1 cellular context compared by ENCODE assay signal in the genomic region with DNA sequence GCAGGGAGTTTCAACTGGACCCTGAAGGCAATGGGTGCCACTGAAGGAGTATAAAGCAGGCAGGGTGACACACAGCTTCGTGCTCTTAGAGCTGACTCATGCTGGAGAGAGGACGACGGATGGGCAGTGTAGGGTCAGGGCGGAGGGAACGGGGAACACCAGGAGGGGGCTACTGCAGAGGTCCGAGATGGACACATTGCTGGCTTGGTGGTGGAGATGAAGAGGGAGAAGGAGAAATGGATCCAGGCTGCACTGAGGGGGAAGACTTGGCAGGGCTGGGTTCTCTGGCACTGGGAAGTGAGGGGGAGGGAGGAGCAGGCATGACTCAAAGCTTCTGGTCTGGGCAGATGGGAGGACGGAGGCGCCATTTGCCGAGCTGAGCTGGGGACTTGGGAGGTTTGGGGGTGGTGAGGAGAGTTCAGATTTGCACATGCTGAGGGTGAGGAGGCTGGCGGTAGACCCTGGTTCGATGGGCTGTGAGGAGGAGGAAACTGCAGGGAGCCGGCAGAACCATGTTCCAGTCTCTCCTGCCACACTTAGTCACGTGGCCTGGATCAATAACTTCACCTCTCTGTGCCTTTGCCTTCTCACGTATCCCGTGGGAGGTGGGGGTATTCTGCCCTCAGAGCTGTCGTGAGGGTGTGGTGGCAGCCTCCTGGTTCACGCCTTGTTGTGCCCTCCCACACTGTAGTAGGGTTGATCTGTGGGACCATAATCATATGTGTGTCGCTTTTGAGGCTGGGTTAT.
TF ChIP-seq lines count a peak whose summit lies in the region.

No MANE protein-coding gene starts in this region.

TF ChIP-seq in HEK293, 187 proteins besides CTCF, POLR2A, EP300 and RAD21 (continued from another document):
- TF ChIP-seq, protein P1, sequence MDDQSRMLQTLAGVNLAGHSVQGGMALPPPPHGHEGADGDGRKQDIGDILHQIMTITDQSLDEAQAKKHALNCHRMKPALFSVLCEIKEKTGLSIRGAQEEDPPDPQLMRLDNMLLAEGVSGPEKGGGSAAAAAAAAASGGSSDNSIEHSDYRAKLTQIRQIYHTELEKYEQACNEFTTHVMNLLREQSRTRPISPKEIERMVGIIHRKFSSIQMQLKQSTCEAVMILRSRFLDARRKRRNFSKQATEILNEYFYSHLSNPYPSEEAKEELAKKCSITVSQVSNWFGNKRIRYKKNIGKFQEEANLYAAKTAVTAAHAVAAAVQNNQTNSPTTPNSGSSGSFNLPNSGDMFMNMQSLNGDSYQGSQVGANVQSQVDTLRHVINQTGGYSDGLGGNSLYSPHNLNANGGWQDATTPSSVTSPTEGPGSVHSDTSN (CRISPR knock-in tag; IDR thresholded peaks at IDR 0.05): no peak
- TF ChIP-seq ZNF221 (tag by site-specific recombination; IDR thresholded peaks at IDR 0.05; ENCODE audit: borderline replicate concordance) (no peak), KLF7 (tag by site-specific recombination; IDR thresholded peaks at IDR 0.05; ENCODE audit: borderline replicate concordance) (no peak), ZBTB20 (tag by site-specific recombination; IDR thresholded peaks at IDR 0.05) (peak; percentile 24; the same call in 1 of the 2 replicates), ZIC2 (tag by site-specific recombination; IDR thresholded peaks at IDR 0.05) (no peak), OSR2 (tag by site-specific recombination; IDR thresholded peaks at IDR 0.05) (no peak), KLF1 (tag by site-specific recombination; IDR thresholded peaks at IDR 0.05) (no peak), ZBTB17 (tag by site-specific recombination; IDR thresholded peaks at IDR 0.05) (peak; percentile 42; the same call in 1 of the 2 replicates), ZNF747 (tag by site-specific recombination; IDR thresholded peaks at IDR 0.05) (no peak), ZNF214 (tag by site-specific recombination; IDR thresholded peaks at IDR 0.05; ENCODE audit: borderline replicate concordance) (no peak), ZNF76 (tag by site-specific recombination; IDR thresholded peaks at IDR 0.05; ENCODE audit: borderline replicate concordance, low read depth) (no peak; the same call in 1 of the 2 replicates), EGR2 (tag by site-specific recombination; IDR thresholded peaks at IDR 0.05; ENCODE audit: low read depth) (peak; percentile 67; the same call in 1 of the 2 replicates), YY1 (tag by site-specific recombination; IDR thresholded peaks at IDR 0.05) (no peak), WT1 (tag by site-specific recombination; IDR thresholded peaks at IDR 0.05) (no peak), ZNF133 (tag by site-specific recombination; IDR thresholded peaks at IDR 0.05) (no peak), ZNF560 (tag by site-specific recombination; IDR thresholded peaks at IDR 0.05; ENCODE audit: borderline replicate concordance) (0 out of 2 replicates have a peak, but pooled peaks have one; percentile 34), ZNF837 (tag by site-specific recombination; IDR thresholded peaks at IDR 0.05) (no peak), ZNF473 (tag by site-specific recombination; IDR thresholded peaks at IDR 0.05) (no peak), ZNF37A (tag by site-specific recombination; IDR thresholded peaks at IDR 0.05) (no peak), ZNF114 (tag by site-specific recombination; IDR thresholded peaks at IDR 0.05) (no peak)
- TF ChIP-seq, protein P2, sequence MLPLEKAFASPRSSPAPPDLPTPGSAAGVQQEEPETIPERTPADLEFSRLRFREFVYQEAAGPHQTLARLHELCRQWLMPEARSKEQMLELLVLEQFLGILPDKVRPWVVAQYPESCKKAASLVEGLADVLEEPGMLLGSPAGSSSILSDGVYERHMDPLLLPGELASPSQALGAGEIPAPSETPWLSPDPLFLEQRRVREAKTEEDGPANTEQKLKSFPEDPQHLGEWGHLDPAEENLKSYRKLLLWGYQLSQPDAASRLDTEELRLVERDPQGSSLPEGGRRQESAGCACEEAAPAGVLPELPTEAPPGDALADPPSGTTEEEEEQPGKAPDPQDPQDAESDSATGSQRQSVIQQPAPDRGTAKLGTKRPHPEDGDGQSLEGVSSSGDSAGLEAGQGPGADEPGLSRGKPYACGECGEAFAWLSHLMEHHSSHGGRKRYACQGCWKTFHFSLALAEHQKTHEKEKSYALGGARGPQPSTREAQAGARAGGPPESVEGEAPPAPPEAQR (tag by site-specific recombination; IDR thresholded peaks at IDR 0.05): no peak
- TF ChIP-seq, protein P3, sequence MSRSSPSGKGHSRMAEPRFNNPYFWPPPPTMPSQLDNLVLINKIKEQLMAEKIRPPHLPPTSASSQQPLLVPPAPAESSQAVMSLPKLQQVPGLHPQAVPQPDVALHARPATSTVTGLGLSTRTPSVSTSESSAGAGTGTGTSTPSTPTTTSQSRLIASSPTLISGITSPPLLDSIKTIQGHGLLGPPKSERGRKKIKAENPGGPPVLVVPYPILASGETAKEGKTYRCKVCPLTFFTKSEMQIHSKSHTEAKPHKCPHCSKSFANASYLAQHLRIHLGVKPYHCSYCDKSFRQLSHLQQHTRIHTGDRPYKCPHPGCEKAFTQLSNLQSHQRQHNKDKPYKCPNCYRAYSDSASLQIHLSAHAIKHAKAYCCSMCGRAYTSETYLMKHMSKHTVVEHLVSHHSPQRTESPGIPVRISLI (tag by site-specific recombination; IDR thresholded peaks at IDR 0.05): no peak
- TF ChIP-seq, protein P4, sequence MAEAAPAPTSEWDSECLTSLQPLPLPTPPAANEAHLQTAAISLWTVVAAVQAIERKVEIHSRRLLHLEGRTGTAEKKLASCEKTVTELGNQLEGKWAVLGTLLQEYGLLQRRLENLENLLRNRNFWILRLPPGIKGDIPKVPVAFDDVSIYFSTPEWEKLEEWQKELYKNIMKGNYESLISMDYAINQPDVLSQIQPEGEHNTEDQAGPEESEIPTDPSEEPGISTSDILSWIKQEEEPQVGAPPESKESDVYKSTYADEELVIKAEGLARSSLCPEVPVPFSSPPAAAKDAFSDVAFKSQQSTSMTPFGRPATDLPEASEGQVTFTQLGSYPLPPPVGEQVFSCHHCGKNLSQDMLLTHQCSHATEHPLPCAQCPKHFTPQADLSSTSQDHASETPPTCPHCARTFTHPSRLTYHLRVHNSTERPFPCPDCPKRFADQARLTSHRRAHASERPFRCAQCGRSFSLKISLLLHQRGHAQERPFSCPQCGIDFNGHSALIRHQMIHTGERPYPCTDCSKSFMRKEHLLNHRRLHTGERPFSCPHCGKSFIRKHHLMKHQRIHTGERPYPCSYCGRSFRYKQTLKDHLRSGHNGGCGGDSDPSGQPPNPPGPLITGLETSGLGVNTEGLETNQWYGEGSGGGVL (tag by site-specific recombination; IDR thresholded peaks at IDR 0.05): peak; percentile 64; the same call in 1 of the 2 replicates
- TF ChIP-seq, protein P5, sequence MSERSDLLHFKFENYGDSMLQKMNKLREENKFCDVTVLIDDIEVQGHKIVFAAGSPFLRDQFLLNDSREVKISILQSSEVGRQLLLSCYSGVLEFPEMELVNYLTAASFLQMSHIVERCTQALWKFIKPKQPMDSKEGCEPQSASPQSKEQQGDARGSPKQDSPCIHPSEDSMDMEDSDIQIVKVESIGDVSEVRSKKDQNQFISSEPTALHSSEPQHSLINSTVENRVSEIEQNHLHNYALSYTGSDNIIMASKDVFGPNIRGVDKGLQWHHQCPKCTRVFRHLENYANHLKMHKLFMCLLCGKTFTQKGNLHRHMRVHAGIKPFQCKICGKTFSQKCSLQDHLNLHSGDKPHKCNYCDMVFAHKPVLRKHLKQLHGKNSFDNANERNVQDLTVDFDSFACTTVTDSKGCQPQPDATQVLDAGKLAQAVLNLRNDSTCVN (tag by site-specific recombination; optimal IDR thresholded peaks at IDR 0.05): no peak
- TF ChIP-seq, protein P6, sequence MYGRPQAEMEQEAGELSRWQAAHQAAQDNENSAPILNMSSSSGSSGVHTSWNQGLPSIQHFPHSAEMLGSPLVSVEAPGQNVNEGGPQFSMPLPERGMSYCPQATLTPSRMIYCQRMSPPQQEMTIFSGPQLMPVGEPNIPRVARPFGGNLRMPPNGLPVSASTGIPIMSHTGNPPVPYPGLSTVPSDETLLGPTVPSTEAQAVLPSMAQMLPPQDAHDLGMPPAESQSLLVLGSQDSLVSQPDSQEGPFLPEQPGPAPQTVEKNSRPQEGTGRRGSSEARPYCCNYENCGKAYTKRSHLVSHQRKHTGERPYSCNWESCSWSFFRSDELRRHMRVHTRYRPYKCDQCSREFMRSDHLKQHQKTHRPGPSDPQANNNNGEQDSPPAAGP (tag by site-specific recombination; IDR thresholded peaks at IDR 0.05): no peak
- TF ChIP-seq, protein P7, sequence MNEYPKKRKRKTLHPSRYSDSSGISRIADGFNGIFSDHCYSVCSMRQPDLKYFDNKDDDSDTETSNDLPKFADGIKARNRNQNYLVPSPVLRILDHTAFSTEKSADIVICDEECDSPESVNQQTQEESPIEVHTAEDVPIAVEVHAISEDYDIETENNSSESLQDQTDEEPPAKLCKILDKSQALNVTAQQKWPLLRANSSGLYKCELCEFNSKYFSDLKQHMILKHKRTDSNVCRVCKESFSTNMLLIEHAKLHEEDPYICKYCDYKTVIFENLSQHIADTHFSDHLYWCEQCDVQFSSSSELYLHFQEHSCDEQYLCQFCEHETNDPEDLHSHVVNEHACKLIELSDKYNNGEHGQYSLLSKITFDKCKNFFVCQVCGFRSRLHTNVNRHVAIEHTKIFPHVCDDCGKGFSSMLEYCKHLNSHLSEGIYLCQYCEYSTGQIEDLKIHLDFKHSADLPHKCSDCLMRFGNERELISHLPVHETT (tag by site-specific recombination; IDR thresholded peaks at IDR 0.05): no peak
